ENCODE assay signal across 24 cellular contexts in the genomic region with DNA sequence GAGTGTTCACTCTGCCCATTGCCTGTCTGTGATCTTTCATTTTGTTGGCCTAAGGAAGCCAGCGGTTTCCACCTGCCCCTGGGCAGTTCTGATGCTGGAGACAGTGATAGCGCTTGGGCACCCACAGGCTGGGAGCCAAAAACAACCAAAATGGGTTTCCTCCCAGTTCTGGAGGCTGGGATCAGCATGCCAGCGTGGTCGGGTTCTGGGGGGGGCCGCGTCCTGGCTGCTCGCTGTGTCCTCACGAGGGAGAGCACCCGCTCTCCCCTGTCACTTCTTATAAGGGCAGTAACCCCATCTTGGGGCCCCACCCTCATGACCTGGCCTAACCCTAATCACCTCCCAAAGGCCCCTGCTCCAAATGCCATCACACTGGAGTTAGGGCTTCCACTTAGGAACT.
"Had no signal": no experiment of that assay in that cellular context is flagged by ENCODE, and none has a peak within 500 bp of the region (broad histone marks: within the 10 kb centered on the region; RNA-seq: fewer than 3 reads in every experiment).

No MANE protein-coding gene starts in this region.

- H3K4me1 ChIP-seq: left lung, prostate gland, right atrium auricular region, spleen, tibial nerve, upper lobe of left lung had no signal

- H3K27ac Mint-ChIP-seq: effector memory CD8-positive, alpha-beta T cell; mesothelial cell of epicardium; natural killer cell treated with Interleukin-12 subunit alpha and Interleukin-12 subunit beta and Interleukin-15 and Interleukin-18, amount 100 ng/mL, for 72 hours; stimulated activated memory B cell treated with anti-CD40 and anti-IgM and Interleukin-4, amounts not matched to agents 10 μg/mL and 1 μg/mL and 100 μg/mL, for 72 hours; stimulated activated naive CD8-positive, alpha-beta T cell treated with anti-CD3 and anti-CD28 coated beads, Interleukin-15, Interleukin-2, amounts not matched to agents 100 ng/mL and 50 ng/mL, for 24 hours had no signal

- H3K27me3 ChIP-seq: gastrocnemius medialis, left lung, neutrophil, right atrium auricular region, spleen, tibial nerve, upper lobe of left lung had no signal

- H3K27ac ChIP-seq: epithelial cell of prostate, gastrocnemius medialis, left lung, neutrophil, prostate gland, right atrium auricular region, spleen, upper lobe of left lung had no signal

- H3K9me3 ChIP-seq: gastrocnemius medialis, left lung, mucosa of descending colon, neutrophil, prostate gland, right atrium auricular region, spleen, tibial nerve, upper lobe of left lung had no signal

- ATAC-seq: effector memory CD8-positive, alpha-beta T cell; gastrocnemius medialis; left cardiac atrium; left lung; mucosa of descending colon; natural killer cell treated with Interleukin-12 subunit alpha and Interleukin-12 subunit beta and Interleukin-15 and Interleukin-18, amount 100 ng/mL, for 72 hours; sciatic nerve had no signal

- H3K9me3 Mint-ChIP-seq: effector memory CD8-positive, alpha-beta T cell; mesothelial cell of epicardium; naive B cell; natural killer cell treated with Interleukin-12 subunit alpha and Interleukin-12 subunit beta and Interleukin-15 and Interleukin-18, amount 100 ng/mL, for 72 hours; neural crest cell; stimulated activated memory B cell treated with anti-CD40 and anti-IgM and Interleukin-4, amounts not matched to agents 10 μg/mL and 1 μg/mL and 100 μg/mL, for 72 hours; stimulated activated naive CD8-positive, alpha-beta T cell treated with anti-CD3 and anti-CD28 coated beads, Interleukin-15, Interleukin-2, amounts not matched to agents 100 ng/mL and 50 ng/mL, for 24 hours had no signal

- H3K27me3 Mint-ChIP-seq: naive B cell; natural killer cell treated with Interleukin-12 subunit alpha and Interleukin-12 subunit beta and Interleukin-15 and Interleukin-18, amount 100 ng/mL, for 72 hours; stimulated activated memory B cell treated with anti-CD40 and anti-IgM and Interleukin-4, amounts not matched to agents 10 μg/mL and 1 μg/mL and 100 μg/mL, for 72 hours; stimulated activated naive CD8-positive, alpha-beta T cell treated with anti-CD3 and anti-CD28 coated beads, Interleukin-15, Interleukin-2, amounts not matched to agents 100 ng/mL and 50 ng/mL, for 24 hours had no signal

- H3K36me3 Mint-ChIP-seq: naive B cell; natural killer cell treated with Interleukin-12 subunit alpha and Interleukin-12 subunit beta and Interleukin-15 and Interleukin-18, amount 100 ng/mL, for 72 hours; stimulated activated memory B cell treated with anti-CD40 and anti-IgM and Interleukin-4, amounts not matched to agents 10 μg/mL and 1 μg/mL and 100 μg/mL, for 72 hours had no signal

- H3K4me1 Mint-ChIP-seq: mesothelial cell of epicardium; naive B cell; neural crest cell; stimulated activated memory B cell treated with anti-CD40 and anti-IgM and Interleukin-4, amounts not matched to agents 10 μg/mL and 1 μg/mL and 100 μg/mL, for 72 hours had no signal

- H3K4me3 ChIP-seq: gastrocnemius medialis, left lung, mucosa of descending colon, prostate gland, right atrium auricular region, spleen, tibial nerve, upper lobe of left lung had no signal

- DNase-seq: central memory CD4-positive, alpha-beta T cell; cortex of kidney; effector memory CD8-positive, alpha-beta T cell; foreskin fibroblast; gastrocnemius medialis; left cardiac atrium; left lung; mesenchymal stem cell; mucosa of descending colon; naive B cell; spleen; stimulated activated CD4-positive, alpha-beta T cell treated with anti-CD3 and anti-CD28 coated beads, Interleukin-4, amount 100 ng/mL, for 4 hours had no signal

- H3K4me3 Mint-ChIP-seq: effector memory CD8-positive, alpha-beta T cell; mesothelial cell of epicardium; naive B cell; natural killer cell treated with Interleukin-12 subunit alpha and Interleukin-12 subunit beta and Interleukin-15 and Interleukin-18, amount 100 ng/mL, for 72 hours; neural crest cell; stimulated activated memory B cell treated with anti-CD40 and anti-IgM and Interleukin-4, amounts not matched to agents 10 μg/mL and 1 μg/mL and 100 μg/mL, for 72 hours; stimulated activated naive CD8-positive, alpha-beta T cell treated with anti-CD3 and anti-CD28 coated beads, Interleukin-15, Interleukin-2, amounts not matched to agents 100 ng/mL and 50 ng/mL, for 24 hours had no signal

- H3K36me3 ChIP-seq: neutrophil had no signal
